ENCODE assay signal across 35 cellular contexts in the genomic region with DNA sequence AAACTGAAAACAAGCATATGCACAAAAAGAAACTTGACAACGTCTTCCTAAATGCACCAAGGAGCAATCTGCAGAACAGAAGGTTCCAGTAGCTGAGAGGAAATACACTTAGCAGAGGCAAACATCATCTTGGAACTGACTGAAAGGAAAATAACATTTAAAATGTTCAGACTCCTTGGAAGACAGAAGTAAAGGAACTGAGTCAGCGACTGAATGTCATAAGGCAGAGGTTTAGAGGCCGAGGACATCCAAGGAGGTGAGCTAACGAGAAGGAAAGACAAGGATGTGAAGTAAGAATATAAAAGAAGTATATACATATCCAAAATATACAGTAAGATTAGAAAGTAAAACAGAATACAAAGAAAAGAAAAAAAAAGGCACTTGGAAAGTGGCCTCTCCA. TPM values are rescaled to one million over a fixed set of nuclear protein-coding genes. Genes with fewer than 3 reads are reported as not detected.
DNase-seq lines count a peak whose midpoint lies in the region; ATAC-seq, FAIRE-seq and TF ChIP-seq lines count a peak whose summit lies in the region.
"Had no signal": no experiment of that assay in that cellular context is flagged by ENCODE, and none has a peak within 500 bp of the region (broad histone marks: within the 10 kb centered on the region; RNA-seq: fewer than 3 reads in every experiment).

No MANE protein-coding gene starts in this region.

- peak overlapping the region; percentile 28 for H3K9ac ChIP-seq in endothelial cell of umbilical vein (replicated peaks; ENCODE audit: extremely low read depth, insufficient read depth, low read length)

- H3K9me1 ChIP-seq in endothelial cell of umbilical vein (replicated peaks; ENCODE audit: control insufficient read depth, extremely low read depth, insufficient read depth, low read length) = no peaks in the 10 kb centered on the region

- intact Hi-C loops in endothelial cell of umbilical vein (cut with micrococcal nuclease) = no loop called here
- intact Hi-C loops in posterior cingulate gyrus (cut with DNase I) = no loop called here

- BruUV-seq in endothelial cell of umbilical vein (replicated peaks; lab: Mats Ljungman, UMichigan) = no TSS peak

- CTCF ChIA-PET in endothelial cell of umbilical vein (lab: Charles Lee) = interaction anchor here (0.7 to 2.4 kb wide), 5 partner anchors 10 to 121 kb away, joined by 4 to 14 read pairs (median 7); a partner anchor contains a TSS

- peak overlapping the region; percentile 40 for H3K4me2 ChIP-seq in endothelial cell of umbilical vein (ENCODE audit: insufficient read depth, low read length)

- ATAC-seq in GM19452 (IDR thresholded peaks at IDR 0.05; ENCODE audit: unreplicated experiment) = no peak
- ATAC-seq: activated CD4-positive, alpha-beta T cell treated with anti-CD3 and anti-CD28 coated beads for 36 hours; activated CD8-positive, alpha-beta T cell treated with anti-CD3 and anti-CD28 coated beads for 36 hours; GM12878; heart left ventricle; left ventricle myocardium superior; naive thymus-derived CD8-positive, alpha-beta T cell had no signal

- POLR2A ChIA-PET in endothelial cell of umbilical vein (lab: Charles Lee) = no interaction called here

- H3K4me1 ChIP-seq in endothelial cell of umbilical vein (ENCODE audit: control insufficient read depth, extremely low read depth, insufficient read depth, low read length) = peaks cover 22% of the 10 kb centered on the region
- H3K4me1 ChIP-seq: adrenal gland, heart left ventricle had no signal

- peak; percentile 67 for FAIRE-seq in endothelial cell of umbilical vein (lab: Jason Lieb, UNC)
- FAIRE-seq: D721Med, GM12878, kidney, RCC 7860 had no signal

- dilution Hi-C loops in endothelial cell of umbilical vein (cut with MboI; ENCODE audit: extremely low pct_ligation_motif_present, low sequenced_read_pairs) = no loop called here

- no peak overlapping the region for H3K4me3 Mint-ChIP-seq in nephron
- H3K4me3 Mint-ChIP-seq: activated CD4-positive, alpha-beta T cell treated with anti-CD3 and anti-CD28 coated beads for 36 hours; activated CD8-positive, alpha-beta T cell treated with anti-CD3 and anti-CD28 coated beads for 36 hours; activated T-helper 1 cell treated with anti-CD3 and anti-CD28 coated beads, Interleukin-12 subunit alpha, Interleukin-12 subunit beta, Interleukin-2, Interleukin-4 antibody, amounts not matched to agents 30 ng/mL and 10 ng/mL and 1 ng/mL, durations not matched to agents 14 hours and 24 hours and 36 hours; CD4-positive, alpha-beta memory T cell; naive thymus-derived CD8-positive, alpha-beta T cell; T-helper 2 cell treated with Interferon-gamma antibody and Interleukin-4, amounts not matched to agents 5 μg/mL and 100 μg/mL, for 36 hours; type B pancreatic cell had no signal

- peaks cover 12% of the 10 kb centered on the region for H3K9me3 Mint-ChIP-seq in nephron

- H3K27ac ChIP-seq in endothelial cell of umbilical vein (ENCODE audit: insufficient read depth, low read depth, low read length) = no peak overlapping the region
- H3K27ac ChIP-seq: adrenal gland, brain microvascular endothelial cell, heart left ventricle, HL-60 had no signal

- TF ChIP-seq CTCF in endothelial cell of umbilical vein (IDR thresholded peaks at IDR 0.05; ENCODE audit: extremely low read depth in 1 of 2, insufficient read depth in 1 of 2, low read depth in 1 of 2, low read length in 2 of 2) (no peak), nephron (IDR thresholded peaks at IDR 0.05; ENCODE audit: unreplicated experiment in 3 of 3) (no peak)

- no peaks in the 10 kb centered on the region for H3K9me3 ChIP-seq in endothelial cell of umbilical vein (replicated peaks; ENCODE audit: control insufficient read depth, insufficient read depth, low read length)
- H3K9me3 ChIP-seq: adrenal gland had no signal

- peak overlapping the region in 1 of 3 experiments; percentile 15 for H3K4me3 ChIP-seq in endothelial cell of umbilical vein (replicated peaks in 1 of 3; ENCODE audit: insufficient read depth in 1 of 3, low read depth in 1 of 3, low read length in 3 of 3)
- H3K4me3 ChIP-seq: adrenal gland, GM12878, heart left ventricle had no signal

- no peaks in the 10 kb centered on the region for H3K27me3 Mint-ChIP-seq in nephron (ENCODE audit: low read depth)
- H3K27me3 Mint-ChIP-seq: activated CD4-positive, alpha-beta T cell treated with anti-CD3 and anti-CD28 coated beads for 36 hours; activated CD8-positive, alpha-beta T cell treated with anti-CD3 and anti-CD28 coated beads for 36 hours; CD4-positive, alpha-beta memory T cell; naive thymus-derived CD8-positive, alpha-beta T cell; type B pancreatic cell had no signal

- no peaks in the 10 kb centered on the region for H3K36me3 ChIP-seq in endothelial cell of umbilical vein (ENCODE audit: control insufficient read depth in 2 of 2, extremely low read depth in 1 of 2, insufficient read depth in 2 of 2, low read length in 2 of 2)
- H3K36me3 ChIP-seq: adrenal gland, brain microvascular endothelial cell, heart left ventricle had no signal

- peaks cover 12% of the 10 kb centered on the region for H3K4me1 Mint-ChIP-seq in nephron
- H3K4me1 Mint-ChIP-seq: CD4-positive, alpha-beta memory T cell; naive thymus-derived CD8-positive, alpha-beta T cell had no signal

- no peaks in the 10 kb centered on the region for H4K20me1 ChIP-seq in endothelial cell of umbilical vein (replicated peaks; ENCODE audit: control insufficient read depth, extremely low read depth, insufficient read depth, low read length)

- H3K27ac Mint-ChIP-seq in nephron = peak overlapping the region; percentile 26 to 31 (median 26)
- H3K27ac Mint-ChIP-seq: activated CD4-positive, alpha-beta T cell treated with anti-CD3 and anti-CD28 coated beads for 36 hours; activated CD8-positive, alpha-beta T cell treated with anti-CD3 and anti-CD28 coated beads for 36 hours; CD4-positive, alpha-beta memory T cell; naive thymus-derived CD8-positive, alpha-beta T cell; T-helper 2 cell treated with Interferon-gamma antibody and Interleukin-4, amounts not matched to agents 5 μg/mL and 100 μg/mL, for 36 hours; type B pancreatic cell had no signal

- H2AFZ ChIP-seq in endothelial cell of umbilical vein (ENCODE audit: low read depth, low read length) = peak overlapping the region; percentile 20

- H3K27me3 ChIP-seq in endothelial cell of umbilical vein (ENCODE audit: control insufficient read depth in 2 of 2, insufficient read depth in 2 of 2, low read length in 2 of 2) = no peaks in the 10 kb centered on the region
- H3K27me3 ChIP-seq: adrenal gland, brain microvascular endothelial cell, heart left ventricle had no signal

- no peaks in the 10 kb centered on the region for H3K79me2 ChIP-seq in endothelial cell of umbilical vein (ENCODE audit: control insufficient read depth, insufficient read depth, low read length)

- no peak for TF ChIP-seq POLR2A in endothelial cell of umbilical vein (IDR thresholded peaks at IDR 0.05; ENCODE audit: low read depth, low read length)

- peak; percentile 7 for DNase-seq in AG08395 (ENCODE audit: low spot score)
- DNase-seq in OCI-M1 (lab: John Stamatoyannopoulos, UW) = peak; percentile 40
- DNase-seq in endothelial cell of umbilical vein (ENCODE audit: low read depth, low spot score) = peak; percentile 47
- DNase-seq in posterior cingulate gyrus = no peak
- DNase-seq in HT-29 (ENCODE audit: low spot score) = no peak
- no peak for DNase-seq in NCI-H2227 (lab: John Stamatoyannopoulos, UW; ENCODE audit: unreplicated experiment)
- DNase-seq: activated CD4-positive, alpha-beta T cell treated with anti-CD3 and anti-CD28 coated beads for 36 hours; activated CD8-positive, alpha-beta memory T cell treated with anti-CD3 and anti-CD28 coated beads, Interleukin-2, amount 50 U/mL, for 48 hours; activated CD8-positive, alpha-beta T cell treated with anti-CD3 and anti-CD28 coated beads for 36 hours; activated naive CD4-positive, alpha-beta T cell treated with Interleukin-2 at 50 U/mL for 16 hours; adrenal gland; AML-193; brain microvascular endothelial cell; CD4-positive, alpha-beta memory T cell; heart left ventricle; kidney; left ventricle myocardium superior; midbrain; naive thymus-derived CD8-positive, alpha-beta T cell; NCI-H1436 treated with DMSO at 0.1 percent for 48 hours; NCI-H2081 treated with DMSO at 0.1 percent for 48 hours; NCI-H226; NCI-H526 treated with DMSO at 0.1 percent for 48 hours; SHP77 treated with DMSO at 0.1 percent for 48 hours; stimulated activated CD4-positive, alpha-beta T cell treated with anti-CD3 and anti-CD28 coated beads, Interleukin-15, amount 100 ng/mL, for 24 hours; stimulated activated CD4-positive, alpha-beta T cell treated with anti-CD3 and anti-CD28 coated beads, Interleukin-4, amount 100 ng/mL, for 4 hours had no signal

- peaks cover 12% of the 10 kb centered on the region for H3K36me3 Mint-ChIP-seq in nephron (ENCODE audit: low read depth)
- H3K36me3 Mint-ChIP-seq: CD4-positive, alpha-beta memory T cell; naive thymus-derived CD8-positive, alpha-beta T cell had no signal

TF ChIP-seq in endothelial cell of umbilical vein, 7 proteins besides CTCF, POLR2A, EP300 and RAD21:
- TF ChIP-seq GATA2 (IDR thresholded peaks at IDR 0.05; ENCODE audit: insufficient read depth, insufficient read length, low read depth, low read length) (no peak), FOS (IDR thresholded peaks at IDR 0.05; ENCODE audit: borderline replicate concordance, insufficient read depth, low read length) (peak; percentile 43)

RNA-seq across cellular contexts. Expression of a gene that starts 24.1 kb away (rescaled TPM):
- 10.3 and 14.1 TPM in 2 replicates for total RNA-seq in endothelial cell of umbilical vein
- 7.4 and 9.9 TPM in 2 replicates for polyA plus RNA-seq in endothelial cell of umbilical vein
- 9.0 and 9.8 TPM in 2 replicates for polyA plus RNA-seq in endothelial cell of umbilical vein (2011; cell fraction: cytosol; rRNA removed)
- polyA plus RNA-seq in endothelial cell of umbilical vein (2011; cell fraction: nucleus; rRNA removed) = 13.8 and 15.7 TPM in 2 replicates
- polyA plus RNA-seq in endothelial cell of umbilical vein (2012) = 8.2 and 20.2 TPM in 2 replicates
- polyA minus RNA-seq in endothelial cell of umbilical vein = 48.2 and 49.8 TPM in 2 replicates
- not detected for polyA minus RNA-seq in endothelial cell of umbilical vein (2011; cell fraction: cytosol; rRNA and poly(A)+ RNA removed)
- polyA minus RNA-seq in endothelial cell of umbilical vein (2011; cell fraction: nucleus; rRNA and poly(A)+ RNA removed) = 33.1 and 52.4 TPM in 2 replicates
- not detected in 2 replicates for total RNA-seq in HT-29 (2014; rRNA removed; shearing (Covaris generic))
- total RNA-seq: activated CD4-positive, alpha-beta T cell treated with anti-CD3 and anti-CD28 coated beads for 36 hours; activated CD8-positive, alpha-beta T cell treated with anti-CD3 and anti-CD28 coated beads for 36 hours; CD4-positive, alpha-beta memory T cell; GM12878; naive thymus-derived CD8-positive, alpha-beta T cell had no signal
- polyA plus RNA-seq: CD4-positive, alpha-beta memory T cell; naive thymus-derived CD8-positive, alpha-beta T cell had no signal

Comparison
In these comparisons a context has a peak if more than half of its experiments do, and no peak if none do; other contexts are left out.
1. DNase-seq: peak in AG08395 (single experiment), OCI-M1 (single experiment) and endothelial cell of umbilical vein (single experiment); none in posterior cingulate gyrus (0 of 10), HT-29 (single experiment) and NCI-H2227 (single experiment).
2. RNA of a gene that starts 24.1 kb away (total RNA-seq): 10.3 to 14.1 TPM in endothelial cell of umbilical vein; not detected in HT-29; every median in the first group is over 10 times any median in the second.